In genomic region chr19:46373573-46374359, GRCh38 we compare ENCODE assay signal across 8 cellular contexts. TPM values are rescaled to one million over a fixed set of nuclear protein-coding genes. Genes with fewer than 3 reads are reported as not detected.
DNase-seq lines count a peak whose midpoint lies in the region; ATAC-seq and TF ChIP-seq lines count a peak whose summit lies in the region.

No MANE protein-coding gene starts in this region.

- TF ChIP-seq CTCF in cardiac fibroblast (IDR thresholded peaks at IDR 0.05; ENCODE audit: low read depth, low read length): no peak

- no peaks in the 10 kb centered on the region for H3K9me3 Mint-ChIP-seq in activated T-helper 17 cell treated with anti-CD3 and anti-CD28 coated beads, Interleukin-2, amount 50 U/mL, for 72 hours

- H3K36me3 Mint-ChIP-seq in activated T-helper 17 cell treated with anti-CD3 and anti-CD28 coated beads, Interleukin-2, amount 50 U/mL, for 72 hours (ENCODE audit: low read depth): peaks cover 48% of the 10 kb centered on the region

- no peak overlapping the region for H3K27ac Mint-ChIP-seq in activated T-helper 17 cell treated with anti-CD3 and anti-CD28 coated beads, Interleukin-2, amount 50 U/mL, for 72 hours

- DNase-seq in D341Med (ENCODE audit: low spot score) (peak; percentile 64), NCI-H2081 (lab: John Stamatoyannopoulos, UW) (peak; percentile 96 to 99), cardiac fibroblast (ENCODE audit: low read depth in 2 of 2) (peak; percentile 40 to 48), left lobe of liver (ENCODE audit: low spot score) (peak; percentile 92), NCI-H526 treated with DMSO at 0.1 percent for 48 hours (lab: John Stamatoyannopoulos, UW) (no peak)

- ATAC-seq in left lobe of liver (peak; percentile 89), HG03045 (IDR thresholded peaks at IDR 0.05; ENCODE audit: unreplicated experiment) (no peak), GM18519 (IDR thresholded peaks at IDR 0.05; ENCODE audit: low FRiP score, unreplicated experiment) (no peak)
- ATAC-seq in activated T-helper 17 cell treated with anti-CD3 and anti-CD28 coated beads, Interleukin-2, amount 50 U/mL, for 72 hours (replicated peaks): no peak

- H3K27me3 Mint-ChIP-seq in activated T-helper 17 cell treated with anti-CD3 and anti-CD28 coated beads, Interleukin-2, amount 50 U/mL, for 72 hours: no peaks in the 10 kb centered on the region

- H3K4me1 Mint-ChIP-seq in activated T-helper 17 cell treated with anti-CD3 and anti-CD28 coated beads, Interleukin-2, amount 50 U/mL, for 72 hours: peaks cover 5% of the 10 kb centered on the region

- H3K4me3 Mint-ChIP-seq in activated T-helper 17 cell treated with anti-CD3 and anti-CD28 coated beads, Interleukin-2, amount 50 U/mL, for 72 hours: no peak overlapping the region

- H3K4me3 ChIP-seq in cardiac fibroblast (replicated peaks in 1 of 2; ENCODE audit: low read depth in 2 of 2, low read length in 2 of 2): no peak overlapping the region

RNA-seq across cellular contexts. Expression of gene PPP5C, which starts 26.9 kb away (rescaled TPM):
- 35.5 TPM for total RNA-seq in left lobe of liver
- total RNA-seq in activated T-helper 17 cell treated with anti-CD3 and anti-CD28 coated beads, Interleukin-2, amount 50 U/mL, for 72 hours: 100 to 1,000 TPM in 1 of 2 donors, 10 to 100 TPM in 1; 60.0 to 127 TPM

RNA-seq across cellular contexts. Expression of gene CCDC8, which starts 39.6 kb away (rescaled TPM):
- total RNA-seq in left lobe of liver: 0.55 TPM
- total RNA-seq in activated T-helper 17 cell treated with anti-CD3 and anti-CD28 coated beads, Interleukin-2, amount 50 U/mL, for 72 hours: not detected

RNA-seq across cellular contexts. Expression of gene PNMA8C, which starts 55.0 kb away (rescaled TPM):
- not detected for total RNA-seq in left lobe of liver
- not detected for total RNA-seq in activated T-helper 17 cell treated with anti-CD3 and anti-CD28 coated beads, Interleukin-2, amount 50 U/mL, for 72 hours
